ENCODE assay signal across 16 cellular contexts in genomic region chr3:38519000-38519399, GRCh38. TPM values are rescaled to one million over a fixed set of nuclear protein-coding genes. Genes with fewer than 3 reads are reported as not detected.
DNase-seq lines count a peak whose midpoint lies in the region; ATAC-seq and TF ChIP-seq lines count a peak whose summit lies in the region.
"Had no signal": no experiment of that assay in that cellular context is flagged by ENCODE, and none has a peak within 500 bp of the region (broad histone marks: within the 10 kb centered on the region; RNA-seq: fewer than 3 reads in every experiment).

No MANE protein-coding gene starts in this region.

- peaks cover 27% of the 10 kb centered on the region for H3K4me1 ChIP-seq in CD8-positive, alpha-beta memory T cell (ENCODE audit: insufficient read depth, low read length)

- CTCF ChIA-PET in activated CD4-positive, alpha-beta T cell treated with anti-CD3 and anti-CD28 coated beads, Interleukin-2, amount 10 ng/mL, durations not matched to agents 7 days and 5 days (lab: Charles Lee): interaction anchor here (0.9 to 2.9 kb wide), 4 partner anchors 15 to 172 kb away, joined by 3 to 10 read pairs (median 3); partner anchors contain the start of genes EXOG and XYLB
- CTCF ChIA-PET in CD8-positive, alpha-beta memory T cell (lab: Charles Lee): interaction anchor here (1.0 to 6.1 kb wide), 3 partner anchors 17 to 135 kb away, joined by 3 to 79 read pairs (median 6); no protein-coding TSS in a partner anchor

- H3K9me3 Mint-ChIP-seq in activated CD4-positive, alpha-beta T cell treated with anti-CD3 and anti-CD28 coated beads, Interleukin-2, amount 10 ng/mL, durations not matched to agents 7 days and 5 days: no peaks in the 10 kb centered on the region
- H3K9me3 Mint-ChIP-seq in CD8-positive, alpha-beta memory T cell: no peaks in the 10 kb centered on the region
- H3K9me3 Mint-ChIP-seq: activated T-helper 2 cell treated with anti-CD3 and anti-CD28 coated beads, Interferon-gamma antibody, Interleukin-2, Interleukin-4, amounts not matched to agents 10 μg/mL and 5 μg/mL and 100 μg/mL, durations not matched to agents 14 hours and 24 hours and 36 hours had no signal

- no peak overlapping the region for H3K27ac ChIP-seq in CD8-positive, alpha-beta memory T cell (ENCODE audit: low read depth, low read length)
- H3K27ac ChIP-seq: cardiac muscle cell had no signal

- peak overlapping the region; percentile 85 for H3K27ac Mint-ChIP-seq in activated CD4-positive, alpha-beta T cell treated with anti-CD3 and anti-CD28 coated beads, Interleukin-2, amount 10 ng/mL, durations not matched to agents 7 days and 5 days
- H3K27ac Mint-ChIP-seq in CD8-positive, alpha-beta memory T cell: peak overlapping the region; percentile 57 to 98 (median 85)
- peak overlapping the region; percentile 91 for H3K27ac Mint-ChIP-seq in T-helper 17 cell

- no peak for ATAC-seq in T-helper 17 cell

- no peaks in the 10 kb centered on the region for H3K9me3 ChIP-seq in CD8-positive, alpha-beta memory T cell (ENCODE audit: low read length)
- no peaks in the 10 kb centered on the region for H3K9me3 ChIP-seq in T-helper 17 cell (ENCODE audit: control insufficient read depth, low read length, poor library complexity, severe bottlenecking)

- H3K36me3 Mint-ChIP-seq in activated CD4-positive, alpha-beta T cell treated with anti-CD3 and anti-CD28 coated beads, Interleukin-2, amount 10 ng/mL, durations not matched to agents 7 days and 5 days (ENCODE audit: low read depth): peaks cover 35% of the 10 kb centered on the region
- H3K36me3 Mint-ChIP-seq in CD8-positive, alpha-beta memory T cell: peaks cover 0 to 37% (median 7%) of the 10 kb centered on the region in 3 donors
- H3K36me3 Mint-ChIP-seq in T-helper 17 cell (ENCODE audit: low read depth): peaks cover 4% of the 10 kb centered on the region

- POLR2A ChIA-PET in activated CD4-positive, alpha-beta T cell treated with anti-CD3 and anti-CD28 coated beads, Interleukin-2, amount 10 ng/mL, durations not matched to agents 7 days and 5 days (lab: Charles Lee): no interaction called here
- POLR2A ChIA-PET in CD8-positive, alpha-beta memory T cell (lab: Charles Lee): interaction anchor here (0.7 kb wide), 1 partner anchor 22 kb away, joined by 3 read pairs; no protein-coding TSS in a partner anchor

- H3K4me3 ChIP-seq in CD8-positive, alpha-beta memory T cell (ENCODE audit: low read length): no peak overlapping the region
- no peak overlapping the region for H3K4me3 ChIP-seq in fibroblast of mammary gland (ENCODE audit: control insufficient read depth, low read depth, low read length)
- H3K4me3 ChIP-seq: cardiac muscle cell, smooth muscle cell had no signal

- no peak overlapping the region for H3K4me3 Mint-ChIP-seq in activated CD4-positive, alpha-beta T cell treated with anti-CD3 and anti-CD28 coated beads, Interleukin-2, amount 10 ng/mL, durations not matched to agents 7 days and 5 days
- H3K4me3 Mint-ChIP-seq in CD8-positive, alpha-beta memory T cell: peak overlapping the region in 2 of 7 donors; percentile 13 to 73
- H3K4me3 Mint-ChIP-seq in T-helper 17 cell: peak overlapping the region; percentile 45

- no peaks in the 10 kb centered on the region for H3K27me3 ChIP-seq in CD8-positive, alpha-beta memory T cell (ENCODE audit: insufficient read depth, low read length, poor library complexity, severe bottlenecking)
- H3K27me3 ChIP-seq: cardiac muscle cell had no signal

- H3K4me1 Mint-ChIP-seq in activated CD4-positive, alpha-beta T cell treated with anti-CD3 and anti-CD28 coated beads, Interleukin-2, amount 10 ng/mL, durations not matched to agents 7 days and 5 days: peaks cover 35% of the 10 kb centered on the region
- peaks cover 33 to 43% (median 39%) of the 10 kb centered on the region in 3 donors for H3K4me1 Mint-ChIP-seq in CD8-positive, alpha-beta memory T cell
- H3K4me1 Mint-ChIP-seq in T-helper 17 cell: peaks cover 29% of the 10 kb centered on the region

- DNase-seq in activated CD4-positive, alpha-beta T cell treated with anti-CD3 and anti-CD28 coated beads, Interleukin-2, amount 10 ng/mL, durations not matched to agents 7 days and 5 days: no peak
- no peak for DNase-seq in activated CD4-positive, alpha-beta T cell treated with anti-CD3 and anti-CD28 coated beads for 4 hours
- DNase-seq in CD8-positive, alpha-beta memory T cell: no peak
- DNase-seq in T-helper 17 cell (no peak), fibroblast of mammary gland (ENCODE audit: low read depth) (peak; percentile 37), HPDE6-E6E7 (ENCODE audit: extremely low spot score) (no peak), D341Med (ENCODE audit: low spot score) (no peak), NCI-H2171 treated with DMSO at 0.1 percent for 48 hours (lab: John Stamatoyannopoulos, UW) (no peak)
- DNase-seq: activated CD4-positive, alpha-beta T cell treated with anti-CD3 and anti-CD28 coated beads, Interleukin-2, amount 50 U/mL, for 1 hour; Karpas-422; kidney glomerular epithelial cell; NCI-H1436 treated with DMSO at 0.1 percent for 48 hours; NCI-H748 treated with DMSO at 0.1 percent for 48 hours had no signal

- H3K36me3 ChIP-seq in CD8-positive, alpha-beta memory T cell (ENCODE audit: insufficient read depth, low read length): no peaks in the 10 kb centered on the region
- H3K36me3 ChIP-seq: cardiac muscle cell had no signal

- TF ChIP-seq CTCF in fibroblast of mammary gland (conservative IDR thresholded peaks at IDR 0.05; ENCODE audit: control insufficient read depth, insufficient read depth, low read depth, low read length): no peak

- H3K27me3 Mint-ChIP-seq in activated CD4-positive, alpha-beta T cell treated with anti-CD3 and anti-CD28 coated beads, Interleukin-2, amount 10 ng/mL, durations not matched to agents 7 days and 5 days: no peaks in the 10 kb centered on the region
- H3K27me3 Mint-ChIP-seq in CD8-positive, alpha-beta memory T cell: no peaks in the 10 kb centered on the region
- H3K27me3 Mint-ChIP-seq in T-helper 17 cell: no peaks in the 10 kb centered on the region

RNA-seq across cellular contexts. Expression of gene EXOG, which starts 22.9 kb away (rescaled TPM):
- 10 to 100 TPM; 25.5 to 28.1 TPM for total RNA-seq in activated CD4-positive, alpha-beta T cell treated with anti-CD3 and anti-CD28 coated beads, Interleukin-2, amount 10 ng/mL, durations not matched to agents 7 days and 5 days
- 10 to 100 TPM; 17.7 to 19.0 TPM for total RNA-seq in CD8-positive, alpha-beta memory T cell
- polyA plus RNA-seq in CD8-positive, alpha-beta memory T cell: 8.7 TPM
- total RNA-seq in T-helper 17 cell: 10 to 100 TPM; 20.9 to 21.3 TPM
